In the genomic region with DNA sequence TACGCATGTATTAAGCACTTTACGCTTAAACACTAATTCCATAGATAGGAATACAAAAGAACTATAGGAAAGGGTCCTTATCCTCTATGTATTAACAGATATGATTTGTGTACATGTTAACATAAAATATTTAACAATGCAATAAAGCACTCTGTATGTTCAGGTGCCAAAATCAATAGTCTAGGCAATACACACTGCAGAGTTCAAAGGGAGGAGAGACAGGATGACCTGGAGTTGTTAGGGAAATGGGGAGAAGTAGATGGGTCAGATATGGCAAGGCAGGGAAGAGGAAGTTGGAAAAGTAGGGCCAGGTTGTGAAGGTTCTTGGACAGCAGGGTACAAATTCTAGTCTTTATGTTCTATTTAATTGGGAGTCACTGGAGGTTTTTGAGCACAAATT, we compare ENCODE assay signal across 27 cellular contexts.
"Had no signal": no experiment of that assay in that cellular context is flagged by ENCODE, and none has a peak within 500 bp of the region (broad histone marks: within the 10 kb centered on the region; RNA-seq: fewer than 3 reads in every experiment).

No MANE protein-coding gene starts in this region.

- H3K4me3 Mint-ChIP-seq: activated B cell treated with CpG ODN at 0.5 μM for 24 hours; activated CD4-positive, alpha-beta T cell treated with anti-CD3 and anti-CD28 coated beads for 36 hours; activated CD8-positive, alpha-beta memory T cell treated with anti-CD3 and anti-CD28 coated beads, Interleukin-2, amount 10 ng/mL, durations not matched to agents 7 days and 5 days; activated CD8-positive, alpha-beta T cell treated with anti-CD3 and anti-CD28 coated beads, Interleukin-2, amount 10 ng/mL, durations not matched to agents 7 days and 5 days; activated naive CD4-positive, alpha-beta T cell treated with anti-CD3 and anti-CD28 coated beads, Interleukin-2, amount 50 U/mL, for 24 hours; activated naive CD8-positive, alpha-beta T cell treated with anti-CD3 and anti-CD28 coated beads, Interleukin-2, amount 50 U/mL, for 24 hours; effector memory CD8-positive, alpha-beta T cell; stimulated activated memory B cell treated with anti-CD40 and anti-IgM and Interleukin-4, amounts not matched to agents 10 μg/mL and 1 μg/mL and 100 μg/mL, for 72 hours had no signal

- H3K4me2 ChIP-seq: smooth muscle cell had no signal

- H3K27me3 ChIP-seq: gastroesophageal sphincter, sigmoid colon, tibial artery had no signal

- DNase-seq: activated B cell treated with CpG ODN at 0.5 μM for 24 hours; activated CD4-positive, alpha-beta T cell treated with anti-CD3 and anti-CD28 coated beads for 36 hours; activated CD8-positive, alpha-beta memory T cell treated with anti-CD3 and anti-CD28 coated beads, Interleukin-2, amount 10 ng/mL, durations not matched to agents 7 days and 5 days; activated CD8-positive, alpha-beta T cell treated with anti-CD3 and anti-CD28 coated beads, Interleukin-2, amount 10 ng/mL, durations not matched to agents 7 days and 5 days; activated naive CD8-positive, alpha-beta T cell treated with anti-CD3 and anti-CD28 coated beads, Interleukin-2, amount 50 U/mL, for 24 hours; activated T-cell treated with anti-CD3 and anti-CD28 coated beads, Interleukin-2, amount 50 U/mL, for 48 hours; cortex of kidney; effector memory CD8-positive, alpha-beta T cell; head of caudate nucleus; hippocampal formation; left cardiac atrium; mammary epithelial cell; naive B cell; retina; sigmoid colon; stimulated activated CD4-positive, alpha-beta T cell treated with anti-CD3 and anti-CD28 coated beads, Interleukin-1b, Interleukin-23, amount 100 ng/mL, for 48 hours; stimulated activated CD4-positive, alpha-beta T cell treated with anti-CD3 and anti-CD28 coated beads, Interleukin-4, amount 100 ng/mL, for 4 hours; stimulated activated CD8-positive, alpha-beta memory T cell treated with anti-CD3 and anti-CD28 coated beads, Interleukin-4, amount 100 ng/mL, for 48 hours; stimulated activated naive CD8-positive, alpha-beta T cell treated with anti-CD3 and anti-CD28 coated beads, Interleukin-15, amount 100 ng/mL, for 72 hours; tibial artery had no signal

- ATAC-seq: activated CD4-positive, alpha-beta T cell treated with anti-CD3 and anti-CD28 coated beads for 36 hours; activated CD8-positive, alpha-beta memory T cell treated with anti-CD3 and anti-CD28 coated beads, Interleukin-2, amount 10 ng/mL, durations not matched to agents 7 days and 5 days; activated CD8-positive, alpha-beta T cell treated with anti-CD3 and anti-CD28 coated beads, Interleukin-2, amount 10 ng/mL, durations not matched to agents 7 days and 5 days; activated naive CD8-positive, alpha-beta T cell treated with anti-CD3 and anti-CD28 coated beads, Interleukin-2, amount 50 U/mL, for 24 hours; effector memory CD8-positive, alpha-beta T cell; gastroesophageal sphincter; left cardiac atrium; stimulated activated memory B cell treated with anti-CD40 and anti-IgM and Interleukin-4, amounts not matched to agents 10 μg/mL and 1 μg/mL and 100 μg/mL, for 72 hours; stimulated activated naive CD8-positive, alpha-beta T cell treated with anti-CD3 and anti-CD28 coated beads, Interleukin-15, amount 100 ng/mL, for 72 hours had no signal

- H3K9me3 ChIP-seq: gastroesophageal sphincter, sigmoid colon, tibial artery had no signal

- H3K27ac Mint-ChIP-seq: activated B cell treated with CpG ODN at 0.5 μM for 24 hours; activated CD4-positive, alpha-beta T cell treated with anti-CD3 and anti-CD28 coated beads for 36 hours; activated CD8-positive, alpha-beta memory T cell treated with anti-CD3 and anti-CD28 coated beads, Interleukin-2, amount 10 ng/mL, durations not matched to agents 7 days and 5 days; activated CD8-positive, alpha-beta T cell treated with anti-CD3 and anti-CD28 coated beads, Interleukin-2, amount 10 ng/mL, durations not matched to agents 7 days and 5 days; activated naive CD4-positive, alpha-beta T cell treated with anti-CD3 and anti-CD28 coated beads, Interleukin-2, amount 50 U/mL, for 24 hours; activated naive CD8-positive, alpha-beta T cell treated with anti-CD3 and anti-CD28 coated beads, Interleukin-2, amount 50 U/mL, for 24 hours; activated T-helper 2 cell treated with anti-CD3 and anti-CD28 coated beads, Interferon-gamma antibody, Interleukin-2, Interleukin-4, amounts not matched to agents 10 μg/mL and 5 μg/mL and 100 μg/mL, durations not matched to agents 14 hours and 24 hours and 36 hours; stimulated activated memory B cell treated with anti-CD40 and anti-IgM and Interleukin-4, amounts not matched to agents 10 μg/mL and 1 μg/mL and 100 μg/mL, for 72 hours; stimulated activated naive CD8-positive, alpha-beta T cell treated with anti-CD3 and anti-CD28 coated beads, Interleukin-15, amount 100 ng/mL, for 72 hours; T-helper 2 cell treated with Interferon-gamma antibody and Interleukin-4, amounts not matched to agents 5 μg/mL and 100 μg/mL, for 36 hours had no signal

- H3K36me3 Mint-ChIP-seq: activated naive CD4-positive, alpha-beta T cell treated with anti-CD3 and anti-CD28 coated beads, Interleukin-2, amount 50 U/mL, for 24 hours; naive B cell had no signal

- H3K27me3 Mint-ChIP-seq: activated B cell treated with CpG ODN at 0.5 μM for 24 hours; activated CD4-positive, alpha-beta T cell treated with anti-CD3 and anti-CD28 coated beads for 36 hours; effector memory CD8-positive, alpha-beta T cell; stimulated activated memory B cell treated with anti-CD40 and anti-IgM and Interleukin-4, amounts not matched to agents 10 μg/mL and 1 μg/mL and 100 μg/mL, for 72 hours had no signal

- H3K4me3 ChIP-seq: cardiac muscle cell, gastroesophageal sphincter, sigmoid colon, smooth muscle cell, tibial artery had no signal

- H3K9me3 Mint-ChIP-seq: activated B cell treated with CpG ODN at 0.5 μM for 24 hours; activated naive CD4-positive, alpha-beta T cell treated with anti-CD3 and anti-CD28 coated beads, Interleukin-2, amount 50 U/mL, for 24 hours; activated naive CD8-positive, alpha-beta T cell treated with anti-CD3 and anti-CD28 coated beads, Interleukin-2, amount 50 U/mL, for 24 hours; activated T-helper 2 cell treated with anti-CD3 and anti-CD28 coated beads, Interferon-gamma antibody, Interleukin-2, Interleukin-4, amounts not matched to agents 10 μg/mL and 5 μg/mL and 100 μg/mL, durations not matched to agents 14 hours and 24 hours and 36 hours; effector memory CD8-positive, alpha-beta T cell; naive B cell; stimulated activated memory B cell treated with anti-CD40 and anti-IgM and Interleukin-4, amounts not matched to agents 10 μg/mL and 1 μg/mL and 100 μg/mL, for 72 hours; stimulated activated naive CD8-positive, alpha-beta T cell treated with anti-CD3 and anti-CD28 coated beads, Interleukin-15, amount 100 ng/mL, for 72 hours; T-helper 2 cell treated with Interferon-gamma antibody and Interleukin-4, amounts not matched to agents 5 μg/mL and 100 μg/mL, for 36 hours had no signal

- H3K27ac ChIP-seq: cardiac muscle cell, gastroesophageal sphincter, sigmoid colon, tibial artery had no signal
